Comparison of ENCODE assay signal across 8 cellular contexts in genomic region chr19:46859637-46860124, GRCh38. TPM values are rescaled to one million over a fixed set of nuclear protein-coding genes. Genes with fewer than 3 reads are reported as not detected.
DNase-seq lines count a peak whose midpoint lies in the region; TF ChIP-seq lines count a peak whose summit lies in the region.

No MANE protein-coding gene starts in this region.

- 15% methylated on average over 17 of the region's 18 CpGs for WGBS in HUES64

- peaks cover 24% of the 10 kb centered on the region for H3K4me1 ChIP-seq in HUES64 (ENCODE audit: insufficient read depth, low read length)
- peaks cover 51% of the 10 kb centered on the region for H3K4me1 ChIP-seq in SJSA1 (replicated peaks)
- peaks cover 37 to 39% of the 10 kb centered on the region in 2 experiments for H3K4me1 ChIP-seq in neutrophil (ENCODE audit: control insufficient read depth in 1 of 2, insufficient read depth in 1 of 2, low read depth in 1 of 2, low read length in 1 of 2)

- H3K36me3 ChIP-seq in HUES64 (ENCODE audit: insufficient read depth, low read length) (no peaks in the 10 kb centered on the region), SJSA1 (peaks cover 4% of the 10 kb centered on the region), neutrophil (no peaks in the 10 kb centered on the region)

- peak overlapping the region; percentile 94 for H3K4me3 ChIP-seq in HUES64 (ENCODE audit: low read length)
- peak overlapping the region; percentile 93 for H3K4me3 ChIP-seq in SJSA1
- peak overlapping the region; percentile 90 to 99 for H3K4me3 ChIP-seq in neutrophil (ENCODE audit: low read depth in 1 of 2, low read length in 1 of 2)

- H3K9me3 ChIP-seq in HUES64 (ENCODE audit: insufficient read depth, low read depth, low read length) (no peaks in the 10 kb centered on the region), SJSA1 (replicated peaks) (no peaks in the 10 kb centered on the region), neutrophil (no peaks in the 10 kb centered on the region)

- H3K27ac ChIP-seq in HUES64 (ENCODE audit: low read depth, low read length) (peak overlapping the region; percentile 91), SJSA1 (peak overlapping the region; percentile 2; the same call in 1 of the 2 replicates), neutrophil (peak overlapping the region; percentile 84)

- peak overlapping the region; percentile 80 for H3K9ac ChIP-seq in HUES64 (ENCODE audit: low read depth, low read length)

- TF ChIP-seq CTCF in neutrophil (IDR thresholded peaks at IDR 0.05) = no peak

- H3K27me3 ChIP-seq in HUES64 (ENCODE audit: insufficient read depth, low read length) (no peaks in the 10 kb centered on the region), SJSA1 (replicated peaks) (no peaks in the 10 kb centered on the region), neutrophil (no peaks in the 10 kb centered on the region)

- DNase-seq in EL = peak; percentile 87
- peak in 1 of 2 experiments; percentile 92 for DNase-seq in SJSA1 (ENCODE audit: low read depth in 1 of 2, low spot score in 2 of 2)
- peak; percentile 85 for DNase-seq in fibroblast of gingiva (ENCODE audit: low read depth)
- DNase-seq in Ammon's horn (ENCODE audit: low spot score) = no peak
- DNase-seq in activated CD4-positive, alpha-beta T cell treated with anti-CD3 and anti-CD28 coated beads, Interleukin-2, amount 50 U/mL, for 48 hours = no peak
- no peak for DNase-seq in AG08395 (ENCODE audit: low spot score)

RNA-seq across cellular contexts. Expression of gene ARHGAP35, which starts 1.1 kb away (rescaled TPM):
- 35.2 TPM for polyA plus RNA-seq in HUES64 (2013, experiment 1 of 2)
- polyA plus RNA-seq in HUES64 (2013, experiment 2 of 2) = 34.2 TPM
- total RNA-seq in SJSA1 (2014; rRNA removed; shearing (Covaris generic)) = 17.7 and 24.7 TPM in 2 replicates

RNA-seq across cellular contexts. Expression of gene AP2S1, which starts 9.0 kb away (rescaled TPM):
- 236 TPM for polyA plus RNA-seq in HUES64 (2013, experiment 1 of 2)
- 244 TPM for polyA plus RNA-seq in HUES64 (2013, experiment 2 of 2)
- total RNA-seq in SJSA1 (2014; rRNA removed; shearing (Covaris generic)) = 286 and 304 TPM in 2 replicates

Comparison
In these comparisons a context has a peak if more than half of its experiments do, and no peak if none do; other contexts are left out.
1. DNase-seq: peak in EL (single experiment) and fibroblast of gingiva (single experiment); none in Ammon's horn (single experiment), activated CD4-positive, alpha-beta T cell treated with anti-CD3 and anti-CD28 coated beads, Interleukin-2, amount 50 U/mL, for 48 hours (0 of 2) and AG08395 (single experiment).
2. H3K27ac ChIP-seq: peak in every context shown above with its lines; median percentile 91 in HUES64; 84 in neutrophil; 2 in SJSA1.
3. Peak in every context shown above with its lines, with median percentiles within 50 percentile points of each other: H3K4me3 ChIP-seq.